In the genomic region with DNA sequence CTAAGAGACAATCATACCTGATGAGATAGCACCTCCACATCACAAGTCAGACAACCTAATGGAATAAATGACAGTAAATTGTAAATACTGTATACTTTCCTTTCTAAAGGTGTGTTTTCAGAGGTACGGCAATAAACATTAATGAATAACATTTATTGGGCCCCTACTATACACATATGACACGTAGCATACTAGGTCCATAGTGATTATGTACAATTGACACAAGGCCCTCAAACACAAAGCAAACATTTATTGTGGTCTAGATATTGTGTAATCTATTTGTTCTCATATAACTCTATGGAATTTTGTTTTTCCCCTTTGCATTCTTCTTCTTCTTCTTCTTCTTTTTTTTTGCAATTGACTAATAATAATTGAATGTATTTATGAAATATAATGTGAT, we compare ENCODE assay signal across 1 cellular context.
TF ChIP-seq lines count a peak whose summit lies in the region.

No MANE protein-coding gene starts in this region.

TF ChIP-seq in HepG2, 621 proteins besides CTCF, POLR2A, EP300 and RAD21 (continued from another document and continues in another):
- TF ChIP-seq, protein P1, sequence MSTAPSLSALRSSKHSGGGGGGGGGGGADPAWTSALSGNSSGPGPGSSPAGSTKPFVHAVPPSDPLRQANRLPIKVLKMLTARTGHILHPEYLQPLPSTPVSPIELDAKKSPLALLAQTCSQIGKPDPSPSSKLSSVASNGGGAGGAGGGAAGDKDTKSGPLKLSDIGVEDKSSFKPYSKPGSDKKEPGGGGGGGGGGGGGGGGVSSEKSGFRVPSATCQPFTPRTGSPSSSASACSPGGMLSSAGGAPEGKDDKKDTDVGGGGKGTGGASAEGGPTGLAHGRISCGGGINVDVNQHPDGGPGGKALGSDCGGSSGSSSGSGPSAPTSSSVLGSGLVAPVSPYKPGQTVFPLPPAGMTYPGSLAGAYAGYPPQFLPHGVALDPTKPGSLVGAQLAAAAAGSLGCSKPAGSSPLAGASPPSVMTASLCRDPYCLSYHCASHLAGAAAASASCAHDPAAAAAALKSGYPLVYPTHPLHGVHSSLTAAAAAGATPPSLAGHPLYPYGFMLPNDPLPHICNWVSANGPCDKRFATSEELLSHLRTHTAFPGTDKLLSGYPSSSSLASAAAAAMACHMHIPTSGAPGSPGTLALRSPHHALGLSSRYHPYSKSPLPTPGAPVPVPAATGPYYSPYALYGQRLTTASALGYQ (CRISPR knock-in tag; IDR thresholded peaks at IDR 0.05) = 0 out of 2 replicates have a peak, but pooled peaks have one; percentile 49
- TF ChIP-seq ZNF282 (IDR thresholded peaks at IDR 0.05; ENCODE audit: partially characterized antibody) (no peak), RARG (CRISPR knock-in tag; IDR thresholded peaks at IDR 0.05; ENCODE audit: low read depth) (no peak), NFYC (CRISPR knock-in tag; IDR thresholded peaks at IDR 0.05) (no peak), ZNF446 (CRISPR knock-in tag; IDR thresholded peaks at IDR 0.05) (no peak), ZNF704 (CRISPR knock-in tag; IDR thresholded peaks at IDR 0.05; ENCODE audit: borderline replicate concordance) (no peak), SAP130 (CRISPR knock-in tag; IDR thresholded peaks at IDR 0.05; ENCODE audit: low read depth) (peak; percentile 39; the same call in 1 of the 2 replicates), ZNF354B (CRISPR knock-in tag; IDR thresholded peaks at IDR 0.05) (no peak), PHF21A (CRISPR knock-in tag; IDR thresholded peaks at IDR 0.05) (no peak), ZNF280B (CRISPR knock-in tag; IDR thresholded peaks at IDR 0.05; ENCODE audit: borderline replicate concordance) (no peak), ZNF839 (CRISPR knock-in tag; IDR thresholded peaks at IDR 0.05; ENCODE audit: borderline replicate concordance) (no peak), KAT7 (CRISPR knock-in tag; IDR thresholded peaks at IDR 0.05; ENCODE audit: borderline replicate concordance) (no peak), RFXAP (CRISPR knock-in tag; IDR thresholded peaks at IDR 0.05; ENCODE audit: borderline replicate concordance) (no peak), CHD2 (IDR thresholded peaks at IDR 0.05; ENCODE audit: low read depth, low read length) (no peak), HNF4A (CRISPR knock-in tag; IDR thresholded peaks at IDR 0.05) (no peak), ZNF124 (CRISPR knock-in tag; IDR thresholded peaks at IDR 0.05) (no peak), NCOA1 (CRISPR knock-in tag; IDR thresholded peaks at IDR 0.05) (no peak), FOXA3 (CRISPR knock-in tag; IDR thresholded peaks at IDR 0.05) (peak; percentile 87), ZNF160 (CRISPR knock-in tag; IDR thresholded peaks at IDR 0.05) (no peak), SSRP1 (CRISPR knock-in tag; IDR thresholded peaks at IDR 0.05) (no peak), ZNF251 (CRISPR knock-in tag; IDR thresholded peaks at IDR 0.05) (no peak), TSC22D2 (CRISPR knock-in tag; IDR thresholded peaks at IDR 0.05; ENCODE audit: borderline replicate concordance) (no peak), ZNF816 (CRISPR knock-in tag; IDR thresholded peaks at IDR 0.05; ENCODE audit: borderline replicate concordance) (no peak), ZSCAN25 (CRISPR knock-in tag; IDR thresholded peaks at IDR 0.05) (no peak), AFF4 (CRISPR knock-in tag; IDR thresholded peaks at IDR 0.05) (no peak), AGO2 (optimal IDR thresholded peaks at IDR 0.05; ENCODE audit: low read depth, low read length) (no peak), BHLHE40 (IDR thresholded peaks at IDR 0.05; ENCODE audit: low read length) (no peak), ZNF766 (CRISPR knock-in tag; IDR thresholded peaks at IDR 0.05; ENCODE audit: borderline replicate concordance) (no peak), AKNA (CRISPR knock-in tag; IDR thresholded peaks at IDR 0.05; ENCODE audit: borderline replicate concordance) (no peak), ZNF263 (CRISPR knock-in tag; IDR thresholded peaks at IDR 0.05) (no peak), ONECUT2 (CRISPR knock-in tag; IDR thresholded peaks at IDR 0.05) (no peak), RNF2 (conservative IDR thresholded peaks at IDR 0.05; ENCODE audit: low read depth) (no peak)
- TF ChIP-seq, protein P2, sequence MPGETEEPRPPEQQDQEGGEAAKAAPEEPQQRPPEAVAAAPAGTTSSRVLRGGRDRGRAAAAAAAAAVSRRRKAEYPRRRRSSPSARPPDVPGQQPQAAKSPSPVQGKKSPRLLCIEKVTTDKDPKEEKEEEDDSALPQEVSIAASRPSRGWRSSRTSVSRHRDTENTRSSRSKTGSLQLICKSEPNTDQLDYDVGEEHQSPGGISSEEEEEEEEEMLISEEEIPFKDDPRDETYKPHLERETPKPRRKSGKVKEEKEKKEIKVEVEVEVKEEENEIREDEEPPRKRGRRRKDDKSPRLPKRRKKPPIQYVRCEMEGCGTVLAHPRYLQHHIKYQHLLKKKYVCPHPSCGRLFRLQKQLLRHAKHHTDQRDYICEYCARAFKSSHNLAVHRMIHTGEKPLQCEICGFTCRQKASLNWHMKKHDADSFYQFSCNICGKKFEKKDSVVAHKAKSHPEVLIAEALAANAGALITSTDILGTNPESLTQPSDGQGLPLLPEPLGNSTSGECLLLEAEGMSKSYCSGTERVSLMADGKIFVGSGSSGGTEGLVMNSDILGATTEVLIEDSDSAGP (CRISPR knock-in tag; IDR thresholded peaks at IDR 0.05; ENCODE audit: borderline replicate concordance) = no peak
- TF ChIP-seq, protein P3, sequence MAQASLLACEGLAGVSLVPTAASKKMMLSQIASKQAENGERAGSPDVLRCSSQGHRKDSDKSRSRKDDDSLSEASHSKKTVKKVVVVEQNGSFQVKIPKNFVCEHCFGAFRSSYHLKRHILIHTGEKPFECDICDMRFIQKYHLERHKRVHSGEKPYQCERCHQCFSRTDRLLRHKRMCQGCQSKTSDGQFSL (CRISPR knock-in tag; IDR thresholded peaks at IDR 0.05) = no peak
- TF ChIP-seq, protein P4, sequence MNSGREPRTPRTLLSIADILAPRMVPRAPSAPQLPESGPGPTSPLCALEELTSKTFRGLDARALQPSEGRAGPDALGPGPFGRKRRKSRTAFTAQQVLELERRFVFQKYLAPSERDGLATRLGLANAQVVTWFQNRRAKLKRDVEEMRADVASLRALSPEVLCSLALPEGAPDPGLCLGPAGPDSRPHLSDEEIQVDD (CRISPR knock-in tag; IDR thresholded peaks at IDR 0.05; ENCODE audit: borderline replicate concordance) = no peak
